In the genomic region with DNA sequence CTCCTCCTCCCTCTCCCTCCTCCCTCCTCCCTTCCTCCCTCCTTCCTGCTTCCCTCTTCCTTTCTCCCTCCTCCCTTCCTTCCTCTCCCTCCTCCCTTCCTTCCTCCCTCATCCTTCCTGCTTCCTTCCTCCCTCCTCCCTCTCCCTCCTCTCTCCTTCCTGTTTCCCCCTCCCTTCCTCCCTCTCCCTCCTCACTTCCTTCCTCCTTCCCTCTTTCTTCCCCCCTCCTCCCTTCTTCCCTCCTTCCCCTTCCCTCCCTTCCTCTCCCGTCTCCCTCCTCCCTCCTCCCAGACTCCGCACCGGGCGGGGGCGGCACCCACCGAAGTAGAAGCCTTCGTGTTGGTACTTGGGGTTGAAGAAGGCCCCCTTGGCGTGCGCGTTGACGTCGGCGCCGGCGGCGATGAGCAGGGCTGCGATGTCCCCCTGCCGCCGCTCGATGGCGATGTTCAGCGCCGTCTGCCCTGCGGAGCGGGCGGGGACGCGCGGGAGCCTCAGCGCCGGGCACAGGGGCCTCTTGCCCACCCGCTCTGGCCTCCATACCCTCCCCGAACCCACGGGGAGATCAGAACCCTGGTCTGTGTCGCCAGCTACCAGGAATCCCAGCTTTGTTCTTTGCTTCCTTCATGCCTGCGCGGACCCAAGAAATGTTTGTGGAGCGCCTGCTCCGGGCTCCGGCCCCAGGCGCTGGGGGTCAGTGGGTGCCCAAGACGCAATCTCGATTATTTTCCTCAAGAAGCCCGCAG, we compare ENCODE assay signal across 1 cellular context.
A peak's percentile ranks its signal among the peaks of the same experiment; 100 is the strongest.
TF ChIP-seq lines count a peak whose summit lies in the region.

No MANE protein-coding gene starts in this region.

TF ChIP-seq in GM23338, 12 proteins besides CTCF, POLR2A, EP300 and RAD21 (continued from another document):
- TF ChIP-seq, protein P1, sequence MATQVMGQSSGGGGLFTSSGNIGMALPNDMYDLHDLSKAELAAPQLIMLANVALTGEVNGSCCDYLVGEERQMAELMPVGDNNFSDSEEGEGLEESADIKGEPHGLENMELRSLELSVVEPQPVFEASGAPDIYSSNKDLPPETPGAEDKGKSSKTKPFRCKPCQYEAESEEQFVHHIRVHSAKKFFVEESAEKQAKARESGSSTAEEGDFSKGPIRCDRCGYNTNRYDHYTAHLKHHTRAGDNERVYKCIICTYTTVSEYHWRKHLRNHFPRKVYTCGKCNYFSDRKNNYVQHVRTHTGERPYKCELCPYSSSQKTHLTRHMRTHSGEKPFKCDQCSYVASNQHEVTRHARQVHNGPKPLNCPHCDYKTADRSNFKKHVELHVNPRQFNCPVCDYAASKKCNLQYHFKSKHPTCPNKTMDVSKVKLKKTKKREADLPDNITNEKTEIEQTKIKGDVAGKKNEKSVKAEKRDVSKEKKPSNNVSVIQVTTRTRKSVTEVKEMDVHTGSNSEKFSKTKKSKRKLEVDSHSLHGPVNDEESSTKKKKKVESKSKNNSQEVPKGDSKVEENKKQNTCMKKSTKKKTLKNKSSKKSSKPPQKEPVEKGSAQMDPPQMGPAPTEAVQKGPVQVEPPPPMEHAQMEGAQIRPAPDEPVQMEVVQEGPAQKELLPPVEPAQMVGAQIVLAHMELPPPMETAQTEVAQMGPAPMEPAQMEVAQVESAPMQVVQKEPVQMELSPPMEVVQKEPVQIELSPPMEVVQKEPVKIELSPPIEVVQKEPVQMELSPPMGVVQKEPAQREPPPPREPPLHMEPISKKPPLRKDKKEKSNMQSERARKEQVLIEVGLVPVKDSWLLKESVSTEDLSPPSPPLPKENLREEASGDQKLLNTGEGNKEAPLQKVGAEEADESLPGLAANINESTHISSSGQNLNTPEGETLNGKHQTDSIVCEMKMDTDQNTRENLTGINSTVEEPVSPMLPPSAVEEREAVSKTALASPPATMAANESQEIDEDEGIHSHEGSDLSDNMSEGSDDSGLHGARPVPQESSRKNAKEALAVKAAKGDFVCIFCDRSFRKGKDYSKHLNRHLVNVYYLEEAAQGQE (IDR thresholded peaks at IDR 0.05; ENCODE audit: unreplicated experiment), result no peak
- TF ChIP-seq EZH2phosphoT487 (IDR thresholded peaks at IDR 0.05; ENCODE audit: unreplicated experiment) (no peak), POLR2AphosphoS5 (IDR thresholded peaks at IDR 0.05; ENCODE audit: low read depth) (peak; percentile 54), ZNF331 (CRISPR knock-in tag; IDR thresholded peaks at IDR 0.05; ENCODE audit: low read depth) (no peak), CREB1 (CRISPR knock-in tag; IDR thresholded peaks at IDR 0.05; ENCODE audit: low read depth) (peak; percentile 82), STAT1 (IDR thresholded peaks at IDR 0.05; ENCODE audit: unreplicated experiment) (no peak), EZH2 (IDR thresholded peaks at IDR 0.05; ENCODE audit: low read depth, unreplicated experiment) (no peak), JUNB (IDR thresholded peaks at IDR 0.05; ENCODE audit: unreplicated experiment) (no peak), ZNF114 (CRISPR knock-in tag; IDR thresholded peaks at IDR 0.05) (no peak), ZNF462 (CRISPR knock-in tag; IDR thresholded peaks at IDR 0.05) (no peak), NANOG (IDR thresholded peaks at IDR 0.05; ENCODE audit: borderline replicate concordance) (no peak)
